ENCODE assay signal across 25 cellular contexts in the genomic region with DNA sequence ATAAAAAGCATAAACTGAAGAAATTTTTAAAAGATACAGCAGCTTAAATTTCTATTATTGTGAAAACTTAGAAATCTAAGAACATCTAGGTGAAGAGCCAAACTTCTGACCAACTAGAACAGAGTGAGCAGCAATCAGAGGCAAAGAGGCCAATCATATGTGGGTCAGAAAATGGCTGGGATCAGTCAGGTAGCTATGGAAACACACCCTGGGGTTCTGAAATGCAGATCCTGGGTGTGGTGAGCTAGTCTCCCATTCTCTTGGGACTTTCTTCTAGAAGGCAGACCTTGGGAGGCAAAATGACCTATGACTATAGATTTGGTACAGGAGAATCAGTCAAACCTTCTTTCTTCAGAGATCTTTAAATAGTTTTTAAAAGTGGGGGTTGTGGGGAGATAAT.
DNase-seq lines count a peak whose midpoint lies in the region; ATAC-seq and TF ChIP-seq lines count a peak whose summit lies in the region.
"Had no signal": no experiment of that assay in that cellular context is flagged by ENCODE, and none has a peak within 500 bp of the region (broad histone marks: within the 10 kb centered on the region; RNA-seq: fewer than 3 reads in every experiment).

No MANE protein-coding gene starts in this region.

- peak; percentile 82 for ATAC-seq in WTC11
- no peak for ATAC-seq in HG03521 (IDR thresholded peaks at IDR 0.05; ENCODE audit: unreplicated experiment)
- no peak for ATAC-seq in right cardiac atrium
- ATAC-seq in GM21447 (IDR thresholded peaks at IDR 0.05; ENCODE audit: unreplicated experiment): no peak
- ATAC-seq: CD8-positive, alpha-beta T cell had no signal

- no peaks in the 10 kb centered on the region for H3K27me3 ChIP-seq in right cardiac atrium (ENCODE audit: control insufficient read depth, insufficient read depth)
- H3K27me3 ChIP-seq: SJSA1 had no signal

- intact Hi-C loops in right cardiac atrium (cut with DNase I): no loop called here

- H3K27ac ChIP-seq in right cardiac atrium (ENCODE audit: low read length): no peak overlapping the region
- H3K27ac ChIP-seq: C4-2B, PC-9, SJSA1 had no signal

- POLR2A ChIA-PET in WTC11 (lab: Charles Lee): no interaction called here

- H3K9me3 Mint-ChIP-seq in WTC11 (no peaks in the 10 kb centered on the region), neural crest cell (no peaks in the 10 kb centered on the region)
- H3K9me3 Mint-ChIP-seq: CD8-positive, alpha-beta T cell had no signal

- H3K4me1 Mint-ChIP-seq in WTC11: peaks cover 13% of the 10 kb centered on the region
- H3K4me1 Mint-ChIP-seq in neural crest cell: peaks cover 5% of the 10 kb centered on the region
- H3K4me1 Mint-ChIP-seq: B cell had no signal

- H3K4me1 ChIP-seq in right cardiac atrium (ENCODE audit: control insufficient read depth, insufficient read depth, low read length): no peaks in the 10 kb centered on the region
- H3K4me1 ChIP-seq: Caco-2, SJSA1 had no signal

- H3K4me3 Mint-ChIP-seq in WTC11: no peak overlapping the region
- H3K4me3 Mint-ChIP-seq in neural crest cell: no peak overlapping the region
- H3K4me3 Mint-ChIP-seq: B cell; CD8-positive, alpha-beta T cell had no signal

- no peaks in the 10 kb centered on the region for H3K9me3 ChIP-seq in right cardiac atrium (ENCODE audit: control insufficient read depth, low read length)
- H3K9me3 ChIP-seq: Caco-2, SJSA1 had no signal

- no peak overlapping the region for H3K27ac Mint-ChIP-seq in WTC11
- H3K27ac Mint-ChIP-seq in neural crest cell (ENCODE audit: unreplicated experiment): peak overlapping the region; percentile 43
- H3K27ac Mint-ChIP-seq: B cell; CD8-positive, alpha-beta T cell had no signal

- no peaks in the 10 kb centered on the region for H3K36me3 Mint-ChIP-seq in WTC11
- no peaks in the 10 kb centered on the region for H3K36me3 Mint-ChIP-seq in neural crest cell (ENCODE audit: low read depth)

- CTCF ChIA-PET in WTC11 (lab: Charles Lee): interaction anchor here (1.0 kb wide), 1 partner anchor 485 kb away, joined by 3 read pairs; no protein-coding TSS in a partner anchor

- TF ChIP-seq CTCF in WTC11 (IDR thresholded peaks at IDR 0.05): no peak
- no peak for TF ChIP-seq CTCF in fibroblast of mammary gland (conservative IDR thresholded peaks at IDR 0.05; ENCODE audit: control insufficient read depth, insufficient read depth, low read depth, low read length)
- TF ChIP-seq CTCF in neural crest cell (conservative IDR thresholded peaks at IDR 0.05): no peak

- no peak overlapping the region for H3K4me3 ChIP-seq in fibroblast of mammary gland (ENCODE audit: control insufficient read depth, low read depth, low read length)
- no peak overlapping the region for H3K4me3 ChIP-seq in right cardiac atrium (ENCODE audit: low read length)
- H3K4me3 ChIP-seq: PC-9, SJSA1 had no signal

- peak; percentile 10 for DNase-seq in LHCN-M2 (ENCODE audit: low read depth)
- DNase-seq in WTC11 (ENCODE audit: low spot score): no peak
- DNase-seq in fibroblast of mammary gland (ENCODE audit: low read depth): peak; percentile 20
- DNase-seq in neural crest cell (ENCODE audit: low read depth, low spot score): no peak
- DNase-seq in NCI-H1092 (lab: John Stamatoyannopoulos, UW): no peak
- DNase-seq in right cardiac atrium: no peak
- DNase-seq: Caco-2; CD8-positive, alpha-beta T cell; H7; KG1; NCI-H1048; NCI-H1436 treated with DMSO at 0.1 percent for 48 hours; NCI-H187 treated with DMSO at 0.1 percent for 48 hours; NCI-H2107; NCI-H446; NCI-H524 treated with DMSO at 0.1 percent for 48 hours; NCI-H82; PC-9; Right ventricle myocardium superior; RPMI8226 had no signal

- H3K27me3 Mint-ChIP-seq in WTC11 (ENCODE audit: low read depth) (no peaks in the 10 kb centered on the region), neural crest cell (ENCODE audit: low read depth) (no peaks in the 10 kb centered on the region)
- H3K27me3 Mint-ChIP-seq: B cell had no signal

TF ChIP-seq in WTC11, 78 proteins besides CTCF, POLR2A, EP300 and RAD21:
- TF ChIP-seq ZNF121 (CRISPR knock-in tag; IDR thresholded peaks at IDR 0.05): no peak

Comparison
In these comparisons a context has a peak if more than half of its experiments do, and no peak if none do; other contexts are left out.
1. DNase-seq: peak in LHCN-M2 (single experiment) and fibroblast of mammary gland (single experiment); none in WTC11 (single experiment), neural crest cell (single experiment), NCI-H1092 (single experiment) and right cardiac atrium (0 of 3).